Comparison of ENCODE assay signal across 24 cellular contexts in the genomic region with DNA sequence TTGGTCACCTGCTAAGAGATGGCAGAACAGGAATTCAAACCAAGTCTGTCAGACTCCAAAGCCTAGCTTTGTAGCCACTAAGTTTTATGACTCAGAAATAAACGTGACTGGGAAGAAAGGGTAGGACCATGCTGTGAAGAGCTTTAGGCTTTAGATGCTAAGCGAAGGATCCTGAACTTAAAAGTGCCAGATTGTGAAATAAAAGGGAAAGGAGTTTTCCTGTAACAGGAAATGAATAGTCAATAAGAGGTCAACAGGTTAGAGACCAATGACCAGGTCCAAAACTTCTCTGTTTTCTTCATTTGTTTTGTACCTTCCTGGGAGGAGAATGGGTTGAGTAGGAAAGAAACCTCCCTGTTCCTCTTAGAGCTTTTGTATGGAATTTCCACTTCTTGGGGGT.
A peak's percentile ranks its signal among the peaks of the same experiment; 100 is the strongest.
DNase-seq lines count a peak whose midpoint lies in the region; ATAC-seq and TF ChIP-seq lines count a peak whose summit lies in the region.
"Had no signal": no experiment of that assay in that cellular context is flagged by ENCODE, and none has a peak within 500 bp of the region (broad histone marks: within the 10 kb centered on the region; RNA-seq: fewer than 3 reads in every experiment).

No MANE protein-coding gene starts in this region.

- DNase-seq in ELR (ENCODE audit: low read depth) (peak; percentile 72), NCI-H460 (ENCODE audit: extremely low read depth, low read depth) (peak; percentile 26), endothelial cell (ENCODE audit: low spot score) (no peak), osteocyte (ENCODE audit: extremely low spot score, unreplicated experiment) (no peak), Ammon's horn (ENCODE audit: low spot score) (no peak)
- DNase-seq: activated CD4-positive, alpha-beta T cell treated with anti-CD3 and anti-CD28 coated beads, Interleukin-2, amount 10 ng/mL, durations not matched to agents 7 days and 5 days; activated naive CD4-positive, alpha-beta T cell treated with anti-CD3 and anti-CD28 coated beads for 36 hours; CD8-positive, alpha-beta memory T cell; colonic mucosa; effector memory CD8-positive, alpha-beta T cell; kidney; NCI-H2171; NCI-H526; Peyer's patch; posterior cingulate gyrus; sigmoid colon; stimulated activated CD4-positive, alpha-beta T cell treated with anti-CD3 and anti-CD28 coated beads, Interleukin-15, amount 100 ng/mL, for 24 hours; stimulated activated naive CD8-positive, alpha-beta T cell treated with anti-CD3 and anti-CD28 coated beads, Interleukin-15, Interleukin-2, amounts not matched to agents 100 U/mL and 50 U/mL, for 24 hours; T-helper 17 cell had no signal

- no peak overlapping the region for H3K4me3 Mint-ChIP-seq in endothelial cell (ENCODE audit: unreplicated experiment)
- no peak overlapping the region for H3K4me3 Mint-ChIP-seq in osteocyte (ENCODE audit: unreplicated experiment)
- H3K4me3 Mint-ChIP-seq: activated CD4-positive, alpha-beta T cell treated with anti-CD3 and anti-CD28 coated beads, Interleukin-2, amount 10 ng/mL, durations not matched to agents 7 days and 5 days; activated naive CD4-positive, alpha-beta T cell treated with anti-CD3 and anti-CD28 coated beads for 36 hours; B cell; CD8-positive, alpha-beta memory T cell; effector memory CD8-positive, alpha-beta T cell; neural progenitor cell; T-helper 17 cell had no signal

- ATAC-seq in HG03196 (IDR thresholded peaks at IDR 0.05; ENCODE audit: unreplicated experiment) (no peak), HG02970 (IDR thresholded peaks at IDR 0.05; ENCODE audit: low FRiP score, unreplicated experiment) (no peak)
- ATAC-seq: effector memory CD8-positive, alpha-beta T cell; K562; stimulated activated naive CD8-positive, alpha-beta T cell treated with anti-CD3 and anti-CD28 coated beads, Interleukin-15, Interleukin-2, amounts not matched to agents 100 U/mL and 50 U/mL, for 24 hours; T-helper 17 cell had no signal

- H3K36me3 Mint-ChIP-seq in endothelial cell (ENCODE audit: low read depth, unreplicated experiment) (no peaks in the 10 kb centered on the region), osteocyte (ENCODE audit: unreplicated experiment) (peaks cover 8% of the 10 kb centered on the region)
- H3K36me3 Mint-ChIP-seq: CD8-positive, alpha-beta memory T cell; neural progenitor cell had no signal

- H3K27me3 Mint-ChIP-seq in endothelial cell (ENCODE audit: unreplicated experiment) (no peaks in the 10 kb centered on the region), osteocyte (ENCODE audit: unreplicated experiment) (no peaks in the 10 kb centered on the region)
- H3K27me3 Mint-ChIP-seq: B cell; effector memory CD8-positive, alpha-beta T cell; T-helper 17 cell had no signal

- H3K9me3 Mint-ChIP-seq in endothelial cell (ENCODE audit: unreplicated experiment), result no peaks in the 10 kb centered on the region
- H3K9me3 Mint-ChIP-seq in osteocyte (ENCODE audit: unreplicated experiment), result peaks cover 25% of the 10 kb centered on the region
- H3K9me3 Mint-ChIP-seq: effector memory CD8-positive, alpha-beta T cell had no signal

- TF ChIP-seq CTCF in endothelial cell (IDR thresholded peaks at IDR 0.05; ENCODE audit: unreplicated experiment) (no peak), osteocyte (IDR thresholded peaks at IDR 0.05) (no peak)

- peak overlapping the region; percentile 67 for H3K27ac Mint-ChIP-seq in endothelial cell (ENCODE audit: unreplicated experiment)
- peak overlapping the region; percentile 75 for H3K27ac Mint-ChIP-seq in osteocyte (ENCODE audit: unreplicated experiment)
- H3K27ac Mint-ChIP-seq: activated CD4-positive, alpha-beta T cell treated with anti-CD3 and anti-CD28 coated beads, Interleukin-2, amount 10 ng/mL, durations not matched to agents 7 days and 5 days; activated naive CD4-positive, alpha-beta T cell treated with anti-CD3 and anti-CD28 coated beads for 36 hours; B cell; CD8-positive, alpha-beta memory T cell; effector memory CD8-positive, alpha-beta T cell; neural progenitor cell; T-helper 17 cell had no signal

- H3K4me1 Mint-ChIP-seq in endothelial cell (ENCODE audit: unreplicated experiment), result peaks cover 8% of the 10 kb centered on the region
- H3K4me1 Mint-ChIP-seq in osteocyte (ENCODE audit: unreplicated experiment), result peaks cover 53% of the 10 kb centered on the region
- H3K4me1 Mint-ChIP-seq: activated CD4-positive, alpha-beta T cell treated with anti-CD3 and anti-CD28 coated beads, Interleukin-2, amount 10 ng/mL, durations not matched to agents 7 days and 5 days; B cell; CD8-positive, alpha-beta memory T cell; T-helper 17 cell had no signal

Comparison
In these comparisons a context has a peak if more than half of its experiments do, and no peak if none do; other contexts are left out.
1. DNase-seq: peak in ELR (single experiment) and NCI-H460 (single experiment); none in endothelial cell (single experiment), osteocyte (single experiment) and Ammon's horn (single experiment).